Comparison of ENCODE assay signal across 11 cellular contexts in genomic region chr1:33332357-33332789, GRCh38. TPM values are rescaled to one million over a fixed set of nuclear protein-coding genes. Genes with fewer than 3 reads are reported as not detected.
A peak's percentile ranks its signal among the peaks of the same experiment; 100 is the strongest.
DNase-seq lines count a peak whose midpoint lies in the region; ATAC-seq and TF ChIP-seq lines count a peak whose summit lies in the region.
"Had no signal": no experiment of that assay in that cellular context is flagged by ENCODE, and none has a peak within 500 bp of the region (broad histone marks: within the 10 kb centered on the region; RNA-seq: fewer than 3 reads in every experiment).

No MANE protein-coding gene starts in this region.

- H3K27ac ChIP-seq in VCaP, result peak overlapping the region; percentile 79; the same call in 1 of the 2 replicates

- H3K9me3 Mint-ChIP-seq in osteocyte (ENCODE audit: unreplicated experiment), result no peaks in the 10 kb centered on the region
- H3K9me3 Mint-ChIP-seq in natural killer cell treated with Interleukin-12 subunit alpha and Interleukin-12 subunit beta and Interleukin-15 and Interleukin-18, amount 100 ng/mL, for 72 hours, result no peaks in the 10 kb centered on the region
- H3K9me3 Mint-ChIP-seq: dendritic cell treated with granulocyte-macrophage colony-stimulating factor and Interleukin-4, amounts not matched to agents 40 ng/mL and 50 ng/mL, for 4 days had no signal

- H3K4me3 ChIP-seq in AG09309 (ENCODE audit: control insufficient read depth, low read depth, low read length) (no peak overlapping the region), fibroblast of mammary gland (ENCODE audit: control insufficient read depth, low read depth, low read length) (no peak overlapping the region)

- H3K4me1 Mint-ChIP-seq in osteocyte (ENCODE audit: unreplicated experiment), result peaks cover 59% of the 10 kb centered on the region
- H3K4me1 Mint-ChIP-seq in natural killer cell treated with Interleukin-12 subunit alpha and Interleukin-12 subunit beta and Interleukin-15 and Interleukin-18, amount 100 ng/mL, for 72 hours (ENCODE audit: low read depth in 2 of 2), result peaks cover 10 to 14% of the 10 kb centered on the region in 2 donors

- DNase-seq in AG09309 (ENCODE audit: low read depth) (peak; percentile 70), fibroblast of mammary gland (ENCODE audit: low read depth) (peak; percentile 77), osteocyte (ENCODE audit: extremely low spot score, unreplicated experiment) (no peak), NOMO-1 (lab: John Stamatoyannopoulos, UW; ENCODE audit: unreplicated experiment in 2 of 2) (no peak), NCI-H345 treated with DMSO at 0.1 percent for 48 hours (lab: John Stamatoyannopoulos, UW; ENCODE audit: unreplicated experiment) (no peak)
- DNase-seq in natural killer cell treated with Interleukin-12 subunit alpha and Interleukin-12 subunit beta and Interleukin-15 and Interleukin-18, amount 100 ng/mL, for 72 hours (ENCODE audit: low spot score), result no peak
- DNase-seq: BE2C, NCI-H1048 had no signal

- no peak overlapping the region for H3K4me3 Mint-ChIP-seq in osteocyte (ENCODE audit: unreplicated experiment)
- no peak overlapping the region for H3K4me3 Mint-ChIP-seq in natural killer cell treated with Interleukin-12 subunit alpha and Interleukin-12 subunit beta and Interleukin-15 and Interleukin-18, amount 100 ng/mL, for 72 hours
- H3K4me3 Mint-ChIP-seq: dendritic cell treated with granulocyte-macrophage colony-stimulating factor and Interleukin-4, amounts not matched to agents 40 ng/mL and 50 ng/mL, for 4 days had no signal

- H3K27ac Mint-ChIP-seq in osteocyte (ENCODE audit: unreplicated experiment), result peak overlapping the region; percentile 66
- no peak overlapping the region for H3K27ac Mint-ChIP-seq in natural killer cell treated with Interleukin-12 subunit alpha and Interleukin-12 subunit beta and Interleukin-15 and Interleukin-18, amount 100 ng/mL, for 72 hours
- H3K27ac Mint-ChIP-seq: dendritic cell treated with granulocyte-macrophage colony-stimulating factor and Interleukin-4, amounts not matched to agents 40 ng/mL and 50 ng/mL, for 4 days had no signal

- ATAC-seq in GM21390 (IDR thresholded peaks at IDR 0.05; ENCODE audit: unreplicated experiment), result no peak
- ATAC-seq in natural killer cell treated with Interleukin-12 subunit alpha and Interleukin-12 subunit beta and Interleukin-15 and Interleukin-18, amount 100 ng/mL, for 72 hours, result no peak

- no peak for TF ChIP-seq CTCF in AG09309 (IDR thresholded peaks at IDR 0.05; ENCODE audit: control insufficient read depth, insufficient read depth, low read depth, low read length, missing control alignments)
- no peak for TF ChIP-seq CTCF in VCaP (conservative IDR thresholded peaks at IDR 0.05)
- no peak for TF ChIP-seq CTCF in fibroblast of mammary gland (conservative IDR thresholded peaks at IDR 0.05; ENCODE audit: control insufficient read depth, insufficient read depth, low read depth, low read length)
- TF ChIP-seq CTCF in osteocyte (IDR thresholded peaks at IDR 0.05), result no peak

- peaks cover 61% of the 10 kb centered on the region for H3K36me3 Mint-ChIP-seq in osteocyte (ENCODE audit: unreplicated experiment)
- H3K36me3 Mint-ChIP-seq in natural killer cell treated with Interleukin-12 subunit alpha and Interleukin-12 subunit beta and Interleukin-15 and Interleukin-18, amount 100 ng/mL, for 72 hours, result peaks cover 11% of the 10 kb centered on the region

- no peaks in the 10 kb centered on the region for H3K27me3 Mint-ChIP-seq in osteocyte (ENCODE audit: unreplicated experiment)
- H3K27me3 Mint-ChIP-seq in natural killer cell treated with Interleukin-12 subunit alpha and Interleukin-12 subunit beta and Interleukin-15 and Interleukin-18, amount 100 ng/mL, for 72 hours, result no peaks in the 10 kb centered on the region
- H3K27me3 Mint-ChIP-seq: dendritic cell treated with granulocyte-macrophage colony-stimulating factor and Interleukin-4, amounts not matched to agents 40 ng/mL and 50 ng/mL, for 4 days had no signal

RNA-seq across cellular contexts. Expression of gene A3GALT2, which starts 11.5 kb away (rescaled TPM):
- 0.35 TPM in 1 of 2 replicates, not detected in the other for total RNA-seq in osteocyte
- total RNA-seq in natural killer cell treated with Interleukin-12 subunit alpha and Interleukin-12 subunit beta and Interleukin-15 and Interleukin-18, amount 100 ng/mL, for 72 hours, result not detected

Comparison
In these comparisons a context has a peak if more than half of its experiments do, and no peak if none do; other contexts are left out.
1. DNase-seq: peak in AG09309 (single experiment) and fibroblast of mammary gland (single experiment); none in osteocyte (single experiment), natural killer cell treated with Interleukin-12 subunit alpha and Interleukin-12 subunit beta and Interleukin-15 and Interleukin-18, amount 100 ng/mL, for 72 hours (single experiment), NOMO-1 (0 of 2) and NCI-H345 treated with DMSO at 0.1 percent for 48 hours (single experiment).